ENCODE assay signal across 16 cellular contexts in genomic region chr4:163568835-163569234, GRCh38.
A peak's percentile ranks its signal among the peaks of the same experiment; 100 is the strongest.
DNase-seq lines count a peak whose midpoint lies in the region; ATAC-seq and TF ChIP-seq lines count a peak whose summit lies in the region.
"Had no signal": no experiment of that assay in that cellular context is flagged by ENCODE, and none has a peak within 500 bp of the region (broad histone marks: within the 10 kb centered on the region; RNA-seq: fewer than 3 reads in every experiment).

No MANE protein-coding gene starts in this region.

- no peak for TF ChIP-seq RAD21 in SK-N-SH (IDR thresholded peaks at IDR 0.05; ENCODE audit: low read length)

- H3K27ac ChIP-seq in OCI-LY1 (ENCODE audit: low read depth, low read length, poor library complexity, severe bottlenecking) (peak overlapping the region; percentile 2), SK-N-SH (ENCODE audit: low read depth in 2 of 2, low read length in 1 of 2) (no peak overlapping the region)

- H2AFZ ChIP-seq in OCI-LY1 (ENCODE audit: low read length) (no peak overlapping the region; the same call in 1 of the 2 replicates), SK-N-SH (ENCODE audit: low read depth) (no peak overlapping the region)

- TF ChIP-seq CTCF in OCI-LY1 (IDR thresholded peaks at IDR 0.05; ENCODE audit: low read length), result no peak
- TF ChIP-seq CTCF in SK-N-SH (IDR thresholded peaks at IDR 0.05), result no peak

- no peak overlapping the region for H3K4me3 Mint-ChIP-seq in activated naive CD8-positive, alpha-beta T cell treated with anti-CD3 and anti-CD28 coated beads for 36 hours
- H3K4me3 Mint-ChIP-seq: activated naive CD4-positive, alpha-beta T cell treated with anti-CD3 and anti-CD28 coated beads for 36 hours; natural killer cell had no signal

- H3K27me3 Mint-ChIP-seq in activated naive CD8-positive, alpha-beta T cell treated with anti-CD3 and anti-CD28 coated beads for 36 hours, result no peaks in the 10 kb centered on the region

- CTCF ChIA-PET in SK-N-SH (lab: Yijun Ruan, JAX), result interaction anchor here (1.0 kb wide), 1 partner anchor 21 kb away, joined by 3 read pairs; no protein-coding TSS in a partner anchor

- POLR2A ChIA-PET in SK-N-SH (lab: Yijun Ruan, JAX), result no interaction called here

- H3K4me3 ChIP-seq in OCI-LY1 (ENCODE audit: low read depth, low read length, poor library complexity, severe bottlenecking) (no peak overlapping the region), SK-N-SH (ENCODE audit: low read depth in 2 of 2, low read length in 1 of 2) (no peak overlapping the region)

- H3K4me1 Mint-ChIP-seq in activated naive CD8-positive, alpha-beta T cell treated with anti-CD3 and anti-CD28 coated beads for 36 hours, result no peaks in the 10 kb centered on the region
- H3K4me1 Mint-ChIP-seq: natural killer cell had no signal

- no peaks in the 10 kb centered on the region for H3K9me2 ChIP-seq in OCI-LY1 (ENCODE audit: low read depth, low read length)
- H3K9me2 ChIP-seq in SK-N-SH, result no peaks in the 10 kb centered on the region

- H3K9ac ChIP-seq in OCI-LY1 (ENCODE audit: low read length) (no peak overlapping the region), SK-N-SH (no peak overlapping the region)

- H3K27me3 ChIP-seq in OCI-LY1 (ENCODE audit: insufficient read depth, low read length) (no peaks in the 10 kb centered on the region), SK-N-SH (ENCODE audit: insufficient read depth) (no peaks in the 10 kb centered on the region; the same call in 1 of the 2 replicates)

- WGBS in SK-N-SH (ENCODE audit: low lambda C conversion rate), result 0% methylated on average over 2 of the region's 2 CpGs

- no peak overlapping the region for H3K4me2 ChIP-seq in OCI-LY1 (ENCODE audit: low read length)
- H3K4me2 ChIP-seq in SK-N-SH, result no peak overlapping the region

- DNase-seq in hypothalamus (lab: John Stamatoyannopoulos, UW) (no peak), SK-N-SH (no peak), HCEC 1CT (no peak)
- DNase-seq in activated naive CD8-positive, alpha-beta T cell treated with anti-CD3 and anti-CD28 coated beads for 36 hours, result no peak
- DNase-seq: activated naive CD4-positive, alpha-beta T cell treated with anti-CD3 and anti-CD28 coated beads for 36 hours; BE2C; glutamatergic neuron; MM.1S; natural killer cell; NCI-H524 treated with DMSO at 0.1 percent for 48 hours; right cardiac atrium; T1000 had no signal

- H4K20me1 ChIP-seq in OCI-LY1 (ENCODE audit: insufficient read depth, low read length) (no peaks in the 10 kb centered on the region), SK-N-SH (ENCODE audit: insufficient read depth) (no peaks in the 10 kb centered on the region)

- H3F3A ChIP-seq in OCI-LY1 (ENCODE audit: insufficient read depth, low read length) (no peaks in the 10 kb centered on the region), SK-N-SH (replicated peaks; ENCODE audit: insufficient read depth) (no peaks in the 10 kb centered on the region)

- no peaks in the 10 kb centered on the region for H3K36me3 Mint-ChIP-seq in activated naive CD8-positive, alpha-beta T cell treated with anti-CD3 and anti-CD28 coated beads for 36 hours
- H3K36me3 Mint-ChIP-seq: natural killer cell had no signal

- no peaks in the 10 kb centered on the region for H3K36me3 ChIP-seq in OCI-LY1 (ENCODE audit: insufficient read depth, low read length)
- no peaks in the 10 kb centered on the region for H3K36me3 ChIP-seq in SK-N-SH (replicated peaks in 1 of 2; ENCODE audit: control insufficient read depth in 1 of 2, insufficient read depth in 2 of 2, low read length in 1 of 2)
- H3K36me3 ChIP-seq: BE2C had no signal

- H3K79me2 ChIP-seq in OCI-LY1 (ENCODE audit: insufficient read depth, low read length) (no peaks in the 10 kb centered on the region), SK-N-SH (ENCODE audit: insufficient read depth) (no peaks in the 10 kb centered on the region)

- H3K4me1 ChIP-seq in OCI-LY1 (ENCODE audit: insufficient read depth, low read length, severe bottlenecking) (peaks cover 17% of the 10 kb centered on the region), SK-N-SH (ENCODE audit: control insufficient read depth in 1 of 2, insufficient read depth in 2 of 2, low read depth in 1 of 2, low read length in 1 of 2) (no peaks in the 10 kb centered on the region)
- H3K4me1 ChIP-seq: BE2C had no signal

- ATAC-seq in GM18867 (IDR thresholded peaks at IDR 0.05; ENCODE audit: unreplicated experiment) (peak; percentile 74), GM21515 (IDR thresholded peaks at IDR 0.05; ENCODE audit: unreplicated experiment) (peak; percentile 90), HG03025 (IDR thresholded peaks at IDR 0.05; ENCODE audit: low FRiP score, unreplicated experiment) (peak; percentile 86)
- ATAC-seq: right cardiac atrium had no signal

- H3K27ac Mint-ChIP-seq in activated naive CD8-positive, alpha-beta T cell treated with anti-CD3 and anti-CD28 coated beads for 36 hours, result no peak overlapping the region
- H3K27ac Mint-ChIP-seq: activated naive CD4-positive, alpha-beta T cell treated with anti-CD3 and anti-CD28 coated beads for 36 hours; natural killer cell had no signal

- no peaks in the 10 kb centered on the region for H3K9me3 ChIP-seq in OCI-LY1 (ENCODE audit: low read length)
- H3K9me3 ChIP-seq in SK-N-SH, result no peaks in the 10 kb centered on the region
- H3K9me3 ChIP-seq: BE2C had no signal

- no peaks in the 10 kb centered on the region for H3K9me3 Mint-ChIP-seq in activated naive CD8-positive, alpha-beta T cell treated with anti-CD3 and anti-CD28 coated beads for 36 hours
- H3K9me3 Mint-ChIP-seq: activated naive CD4-positive, alpha-beta T cell treated with anti-CD3 and anti-CD28 coated beads for 36 hours; natural killer cell had no signal

- no peak for TF ChIP-seq EP300 in SK-N-SH (IDR thresholded peaks at IDR 0.05; ENCODE audit: borderline replicate concordance in 1 of 2, low read depth in 1 of 2, low read length in 1 of 2)

TF ChIP-seq in SK-N-SH, 30 proteins besides CTCF, POLR2A, EP300 and RAD21:
- TF ChIP-seq PBX3 (IDR thresholded peaks at IDR 0.05) (no peak), TCF12 (IDR thresholded peaks at IDR 0.05) (no peak), RXRA (IDR thresholded peaks at IDR 0.05; ENCODE audit: borderline replicate concordance, low read depth) (no peak), USF2 (IDR thresholded peaks at IDR 0.05; ENCODE audit: borderline replicate concordance, low read depth, low read length) (no peak), GATA2 (CRISPR knock-in tag; IDR thresholded peaks at IDR 0.05) (no peak), REST (IDR thresholded peaks at IDR 0.05; ENCODE audit: low read depth, low read length) (no peak)
